Comparison of ENCODE assay signal across 10 cellular contexts in the genomic region with DNA sequence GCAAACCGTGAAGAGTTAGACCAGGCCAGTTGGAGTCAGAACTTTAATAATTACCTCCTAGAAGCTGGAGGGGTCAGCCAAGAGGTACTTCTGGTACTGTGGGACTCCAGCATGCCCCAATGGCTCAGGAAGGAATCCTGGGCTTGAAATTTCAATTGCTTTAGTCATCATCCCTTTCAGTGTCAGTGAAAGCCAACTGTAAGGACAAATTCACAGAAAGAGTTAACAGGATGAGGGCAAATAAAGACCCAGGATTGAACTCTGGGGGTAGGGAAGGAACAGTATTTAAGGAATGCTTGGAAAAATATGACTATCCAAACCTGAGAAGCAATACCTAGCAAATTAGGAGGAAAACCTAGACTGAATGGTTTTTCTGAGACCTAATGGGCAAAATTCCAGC.
DNase-seq lines count a peak whose midpoint lies in the region; ATAC-seq, FAIRE-seq and TF ChIP-seq lines count a peak whose summit lies in the region.
"Had no signal": no experiment of that assay in that cellular context is flagged by ENCODE, and none has a peak within 500 bp of the region (broad histone marks: within the 10 kb centered on the region; RNA-seq: fewer than 3 reads in every experiment).

No MANE protein-coding gene starts in this region.

- in situ Hi-C loops in astrocyte of the cerebellum (cut with HindIII; ENCODE audit: low sequenced_read_pairs): no loop called here

- peaks cover 36% of the 10 kb centered on the region for H3K4me1 ChIP-seq in A549

- TF ChIP-seq POLR2A in A549 (IDR thresholded peaks at IDR 0.05; ENCODE audit: low read length): no peak

- H3K4me2 ChIP-seq in A549: peak overlapping the region; percentile 42

- H3K4me3 ChIP-seq in A549 (no peak overlapping the region), astrocyte of the cerebellum (ENCODE audit: low read depth, low read length) (no peak overlapping the region)

- peak; percentile 46 to 83 for DNase-seq in A549 (ENCODE audit: low read depth in 1 of 2, low spot score in 1 of 2)
- peak; percentile 29 for DNase-seq in HPDE6-E6E7 (ENCODE audit: extremely low spot score)
- DNase-seq in astrocyte of the cerebellum (ENCODE audit: low read depth): peak; percentile 89
- DNase-seq in iPS DF 19.7 (ENCODE audit: low read depth, low spot score): peak; percentile 61
- no peak for DNase-seq in activated CD4-positive, alpha-beta T cell treated with anti-CD3 and anti-CD28 coated beads, Interleukin-2, amount 50 U/mL, for 4 hours
- DNase-seq in left lobe of liver (ENCODE audit: low spot score): no peak
- DNase-seq in germinal center (ENCODE audit: low spot score): no peak
- DNase-seq: erythroblast, NCI-H526 had no signal

- no peak for FAIRE-seq in A549 (lab: Jason Lieb, UNC)

- peaks cover 5% of the 10 kb centered on the region; the same call in 1 of the 3 replicates for H3K9me3 ChIP-seq in A549

- ATAC-seq in A549 (peak; percentile 97), HG03139 (IDR thresholded peaks at IDR 0.05; ENCODE audit: unreplicated experiment) (no peak), left lobe of liver (no peak)

- 4% methylated on average over 1 of the region's 1 CpG for WGBS in A549 (ENCODE audit: missing lambda C conversion rate)

- CTCF ChIA-PET in A549 (lab: Yijun Ruan, JAX): interaction anchor here (1.0 to 1.5 kb wide), 4 partner anchors 16 to 787 kb away, joined by 3 to 5 read pairs (median 3); no protein-coding TSS in a partner anchor

- peak; percentile 37 for TF ChIP-seq CTCF in A549 (IDR thresholded peaks at IDR 0.05)
- peak; percentile 51 for TF ChIP-seq CTCF in astrocyte of the cerebellum (IDR thresholded peaks at IDR 0.05; ENCODE audit: low read depth, low read length, missing control alignments)

- peak in 1 of 2 experiments; percentile 54; a peak in 1 of 5 replicates for TF ChIP-seq EP300 in A549 (IDR thresholded peaks at IDR 0.05)

- peak; percentile 61 to 69 for TF ChIP-seq RAD21 in A549 (conservative IDR thresholded peaks at IDR 0.05 in 1 of 2, IDR thresholded peaks at IDR 0.05 in 1 of 2)

- H3K27ac ChIP-seq in A549: peak overlapping the region; percentile 21 to 80; a peak in 5 of 6 replicates

- POLR2A ChIA-PET in A549 (lab: Yijun Ruan, JAX): interaction anchor here (1.2 to 1.9 kb wide), 2 partner anchors 291 to 737 kb away, joined by 4 to 9 read pairs; no protein-coding TSS in a partner anchor

TF ChIP-seq in A549, 52 proteins besides CTCF, POLR2A, EP300 and RAD21:
- no peak for TF ChIP-seq RNF2 (IDR thresholded peaks at IDR 0.05; ENCODE audit: borderline replicate concordance, low read depth)
- TF ChIP-seq RCOR1 (IDR thresholded peaks at IDR 0.05; ENCODE audit: low read depth, low read length): no peak
- no peak for TF ChIP-seq ZNF302 (CRISPR knock-in tag; IDR thresholded peaks at IDR 0.05)
- TF ChIP-seq HOXB13 (CRISPR knock-in tag; IDR thresholded peaks at IDR 0.05; ENCODE audit: low read depth): no peak
- TF ChIP-seq NFE2L2 (conservative IDR thresholded peaks at IDR 0.05; ENCODE audit: low read length): no peak
- TF ChIP-seq HOXB5 (CRISPR knock-in tag; IDR thresholded peaks at IDR 0.05): no peak
- no peak for TF ChIP-seq CHD4 (IDR thresholded peaks at IDR 0.05; ENCODE audit: borderline replicate concordance)
- no peak for TF ChIP-seq FOXS1 (CRISPR knock-in tag; IDR thresholded peaks at IDR 0.05)
- TF ChIP-seq EHMT2 (IDR thresholded peaks at IDR 0.05; ENCODE audit: low read depth): no peak
- no peak for TF ChIP-seq SREBF2 (IDR thresholded peaks at IDR 0.05)
- TF ChIP-seq MYC (IDR thresholded peaks at IDR 0.05; ENCODE audit: borderline replicate concordance, low read length): no peak
- TF ChIP-seq RFX5 (IDR thresholded peaks at IDR 0.05): no peak
- TF ChIP-seq CEBPB (IDR thresholded peaks at IDR 0.05): 0 out of 4 replicates have a peak, but pooled peaks of 1 of the 2 experiments have one; percentile 39
- TF ChIP-seq ZSCAN20 (CRISPR knock-in tag; IDR thresholded peaks at IDR 0.05): no peak
- TF ChIP-seq HDAC2 (IDR thresholded peaks at IDR 0.05): no peak
- TF ChIP-seq, protein P1, sequence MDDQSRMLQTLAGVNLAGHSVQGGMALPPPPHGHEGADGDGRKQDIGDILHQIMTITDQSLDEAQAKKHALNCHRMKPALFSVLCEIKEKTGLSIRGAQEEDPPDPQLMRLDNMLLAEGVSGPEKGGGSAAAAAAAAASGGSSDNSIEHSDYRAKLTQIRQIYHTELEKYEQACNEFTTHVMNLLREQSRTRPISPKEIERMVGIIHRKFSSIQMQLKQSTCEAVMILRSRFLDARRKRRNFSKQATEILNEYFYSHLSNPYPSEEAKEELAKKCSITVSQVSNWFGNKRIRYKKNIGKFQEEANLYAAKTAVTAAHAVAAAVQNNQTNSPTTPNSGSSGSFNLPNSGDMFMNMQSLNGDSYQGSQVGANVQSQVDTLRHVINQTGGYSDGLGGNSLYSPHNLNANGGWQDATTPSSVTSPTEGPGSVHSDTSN (IDR thresholded peaks at IDR 0.05): no peak
- peak; percentile 65; the same call in 1 of the 2 replicates for TF ChIP-seq JUNB (IDR thresholded peaks at IDR 0.05)
- TF ChIP-seq, protein P2, sequence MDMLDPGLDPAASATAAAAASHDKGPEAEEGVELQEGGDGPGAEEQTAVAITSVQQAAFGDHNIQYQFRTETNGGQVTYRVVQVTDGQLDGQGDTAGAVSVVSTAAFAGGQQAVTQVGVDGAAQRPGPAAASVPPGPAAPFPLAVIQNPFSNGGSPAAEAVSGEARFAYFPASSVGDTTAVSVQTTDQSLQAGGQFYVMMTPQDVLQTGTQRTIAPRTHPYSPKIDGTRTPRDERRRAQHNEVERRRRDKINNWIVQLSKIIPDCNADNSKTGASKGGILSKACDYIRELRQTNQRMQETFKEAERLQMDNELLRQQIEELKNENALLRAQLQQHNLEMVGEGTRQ (IDR thresholded peaks at IDR 0.05): no peak
- 0 out of 5 replicates have a peak, but pooled peaks of 1 of the 2 experiments have one; percentile 33 for TF ChIP-seq JUN (IDR thresholded peaks at IDR 0.05)
- no peak for TF ChIP-seq CBX8 (IDR thresholded peaks at IDR 0.05)
- no peak for TF ChIP-seq TP53 (CRISPR knock-in tag; IDR thresholded peaks at IDR 0.05)
- TF ChIP-seq EHF (CRISPR knock-in tag; IDR thresholded peaks at IDR 0.05): no peak
- TF ChIP-seq GATA3 (IDR thresholded peaks at IDR 0.05; ENCODE audit: borderline replicate concordance): peak; percentile 76; the same call in 1 of the 2 replicates
- TF ChIP-seq FOSL2 (IDR thresholded peaks at IDR 0.05): no peak
- peak; percentile 67 for TF ChIP-seq FOSL2 (CRISPR knock-in tag; IDR thresholded peaks at IDR 0.05)
- peak; percentile 51 for TF ChIP-seq SMC3 (IDR thresholded peaks at IDR 0.05)
- no peak for TF ChIP-seq POLR2AphosphoS2 (conservative IDR thresholded peaks at IDR 0.05; ENCODE audit: low read length)
- no peak for TF ChIP-seq MAZ (IDR thresholded peaks at IDR 0.05; ENCODE audit: borderline replicate concordance, low read depth, low read length)
- no peak for TF ChIP-seq NPAS2 (CRISPR knock-in tag; IDR thresholded peaks at IDR 0.05; ENCODE audit: borderline replicate concordance)
- TF ChIP-seq CBX2 (IDR thresholded peaks at IDR 0.05; ENCODE audit: borderline replicate concordance, low read depth): no peak
- TF ChIP-seq RARB (CRISPR knock-in tag; IDR thresholded peaks at IDR 0.05): no peak
- TF ChIP-seq, protein P3, sequence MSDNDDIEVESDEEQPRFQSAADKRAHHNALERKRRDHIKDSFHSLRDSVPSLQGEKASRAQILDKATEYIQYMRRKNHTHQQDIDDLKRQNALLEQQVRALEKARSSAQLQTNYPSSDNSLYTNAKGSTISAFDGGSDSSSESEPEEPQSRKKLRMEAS (IDR thresholded peaks at IDR 0.05): peak; percentile 56; the same call in 1 of the 2 replicates
- TF ChIP-seq, protein P4, sequence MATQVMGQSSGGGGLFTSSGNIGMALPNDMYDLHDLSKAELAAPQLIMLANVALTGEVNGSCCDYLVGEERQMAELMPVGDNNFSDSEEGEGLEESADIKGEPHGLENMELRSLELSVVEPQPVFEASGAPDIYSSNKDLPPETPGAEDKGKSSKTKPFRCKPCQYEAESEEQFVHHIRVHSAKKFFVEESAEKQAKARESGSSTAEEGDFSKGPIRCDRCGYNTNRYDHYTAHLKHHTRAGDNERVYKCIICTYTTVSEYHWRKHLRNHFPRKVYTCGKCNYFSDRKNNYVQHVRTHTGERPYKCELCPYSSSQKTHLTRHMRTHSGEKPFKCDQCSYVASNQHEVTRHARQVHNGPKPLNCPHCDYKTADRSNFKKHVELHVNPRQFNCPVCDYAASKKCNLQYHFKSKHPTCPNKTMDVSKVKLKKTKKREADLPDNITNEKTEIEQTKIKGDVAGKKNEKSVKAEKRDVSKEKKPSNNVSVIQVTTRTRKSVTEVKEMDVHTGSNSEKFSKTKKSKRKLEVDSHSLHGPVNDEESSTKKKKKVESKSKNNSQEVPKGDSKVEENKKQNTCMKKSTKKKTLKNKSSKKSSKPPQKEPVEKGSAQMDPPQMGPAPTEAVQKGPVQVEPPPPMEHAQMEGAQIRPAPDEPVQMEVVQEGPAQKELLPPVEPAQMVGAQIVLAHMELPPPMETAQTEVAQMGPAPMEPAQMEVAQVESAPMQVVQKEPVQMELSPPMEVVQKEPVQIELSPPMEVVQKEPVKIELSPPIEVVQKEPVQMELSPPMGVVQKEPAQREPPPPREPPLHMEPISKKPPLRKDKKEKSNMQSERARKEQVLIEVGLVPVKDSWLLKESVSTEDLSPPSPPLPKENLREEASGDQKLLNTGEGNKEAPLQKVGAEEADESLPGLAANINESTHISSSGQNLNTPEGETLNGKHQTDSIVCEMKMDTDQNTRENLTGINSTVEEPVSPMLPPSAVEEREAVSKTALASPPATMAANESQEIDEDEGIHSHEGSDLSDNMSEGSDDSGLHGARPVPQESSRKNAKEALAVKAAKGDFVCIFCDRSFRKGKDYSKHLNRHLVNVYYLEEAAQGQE (IDR thresholded peaks at IDR 0.05): no peak
- TF ChIP-seq HOXA7 (CRISPR knock-in tag; IDR thresholded peaks at IDR 0.05): no peak

Comparison
In these comparisons a context has a peak if more than half of its experiments do, and no peak if none do; other contexts are left out.
1. ATAC-seq: peak in A549 (2 of 2); none in HG03139 (single experiment) and left lobe of liver (single experiment).
2. DNase-seq: peak in A549 (2 of 2), HPDE6-E6E7 (single experiment), astrocyte of the cerebellum (single experiment) and iPS DF 19.7 (single experiment); none in activated CD4-positive, alpha-beta T cell treated with anti-CD3 and anti-CD28 coated beads, Interleukin-2, amount 50 U/mL, for 4 hours (0 of 2), left lobe of liver (single experiment) and germinal center (single experiment).